In the genomic region with DNA sequence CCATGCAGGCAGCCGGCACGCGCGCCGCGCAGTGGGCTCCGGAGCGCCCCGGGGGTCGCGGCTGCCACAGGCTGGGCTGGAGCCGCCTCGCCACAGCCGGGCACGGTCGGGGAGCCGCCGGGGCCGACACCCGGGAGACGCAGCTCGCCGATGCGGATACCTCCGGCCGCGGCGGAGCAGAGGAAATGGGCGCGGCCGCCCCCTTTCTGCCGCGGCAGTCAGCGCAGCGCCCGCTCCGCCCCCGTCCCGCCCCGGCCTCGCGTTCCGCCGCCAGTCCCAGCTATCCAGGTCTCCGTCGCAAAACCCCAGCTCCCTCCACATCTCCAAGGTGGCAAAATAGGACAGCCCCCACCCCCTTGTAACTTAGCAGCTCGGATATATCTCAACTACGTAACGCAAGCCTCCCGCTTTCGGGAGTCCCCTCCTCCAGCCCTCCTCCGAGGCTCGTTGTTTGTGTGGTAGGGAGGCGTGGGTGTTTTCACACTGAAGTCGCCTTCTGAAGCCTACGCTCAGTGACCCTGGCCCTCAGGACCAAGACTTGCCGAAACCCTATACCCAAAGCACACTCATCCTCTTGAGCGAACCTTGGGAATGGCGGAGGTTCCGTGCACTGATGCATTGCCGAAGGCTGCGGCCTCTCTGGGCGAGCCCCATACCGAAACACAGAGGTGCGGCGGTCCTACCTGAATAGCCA, we compare ENCODE assay signal across 1 cellular context.
TF ChIP-seq lines count a peak whose summit lies in the region.

A gene with protein sequence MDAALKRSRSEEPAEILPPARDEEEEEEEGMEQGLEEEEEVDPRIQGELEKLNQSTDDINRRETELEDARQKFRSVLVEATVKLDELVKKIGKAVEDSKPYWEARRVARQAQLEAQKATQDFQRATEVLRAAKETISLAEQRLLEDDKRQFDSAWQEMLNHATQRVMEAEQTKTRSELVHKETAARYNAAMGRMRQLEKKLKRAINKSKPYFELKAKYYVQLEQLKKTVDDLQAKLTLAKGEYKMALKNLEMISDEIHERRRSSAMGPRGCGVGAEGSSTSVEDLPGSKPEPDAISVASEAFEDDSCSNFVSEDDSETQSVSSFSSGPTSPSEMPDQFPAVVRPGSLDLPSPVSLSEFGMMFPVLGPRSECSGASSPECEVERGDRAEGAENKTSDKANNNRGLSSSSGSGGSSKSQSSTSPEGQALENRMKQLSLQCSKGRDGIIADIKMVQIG (minus strand): TSS at position 182 of the 694 bp plus-strand sequence. CDS start 178 bp downstream, at position 4.

TF ChIP-seq in SK-N-SH, 30 proteins besides CTCF, POLR2A, EP300 and RAD21 (continued from another document):
- TF ChIP-seq, protein P1, sequence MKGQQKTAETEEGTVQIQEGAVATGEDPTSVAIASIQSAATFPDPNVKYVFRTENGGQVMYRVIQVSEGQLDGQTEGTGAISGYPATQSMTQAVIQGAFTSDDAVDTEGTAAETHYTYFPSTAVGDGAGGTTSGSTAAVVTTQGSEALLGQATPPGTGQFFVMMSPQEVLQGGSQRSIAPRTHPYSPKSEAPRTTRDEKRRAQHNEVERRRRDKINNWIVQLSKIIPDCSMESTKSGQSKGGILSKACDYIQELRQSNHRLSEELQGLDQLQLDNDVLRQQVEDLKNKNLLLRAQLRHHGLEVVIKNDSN (IDR thresholded peaks at IDR 0.05; ENCODE audit: borderline replicate concordance, low read depth) = no peak
- TF ChIP-seq GATA2 (CRISPR knock-in tag; IDR thresholded peaks at IDR 0.05) (no peak), MEF2A (IDR thresholded peaks at IDR 0.05; ENCODE audit: borderline replicate concordance, low read depth) (no peak), CHD2 (IDR thresholded peaks at IDR 0.05; ENCODE audit: low read length, partially characterized antibody) (no peak), NFIC (IDR thresholded peaks at IDR 0.05; ENCODE audit: borderline replicate concordance) (no peak), SMC3 (IDR thresholded peaks at IDR 0.05; ENCODE audit: low read depth, low read length) (peak; percentile 23), TCF12 (IDR thresholded peaks at IDR 0.05) (no peak), FOXM1 (IDR thresholded peaks at IDR 0.05; ENCODE audit: low read depth) (no peak), ELF1 (IDR thresholded peaks at IDR 0.05) (no peak), RCOR1 (IDR thresholded peaks at IDR 0.05; ENCODE audit: low read length) (no peak), GABPA (IDR thresholded peaks at IDR 0.05; ENCODE audit: low read depth) (no peak), SIN3A (IDR thresholded peaks at IDR 0.05; ENCODE audit: borderline replicate concordance, low read depth, low read length) (no peak; the same call in 1 of the 2 replicates), FOSL2 (IDR thresholded peaks at IDR 0.05; ENCODE audit: borderline replicate concordance, low read depth) (no peak), TEAD4 (IDR thresholded peaks at IDR 0.05; ENCODE audit: borderline replicate concordance, insufficient read depth) (no peak), JUND (IDR thresholded peaks at IDR 0.05) (no peak), EZH2phosphoT487 (IDR thresholded peaks at IDR 0.05; ENCODE audit: borderline replicate concordance, low read depth) (no peak), FOXJ3 (CRISPR knock-in tag; IDR thresholded peaks at IDR 0.05) (no peak), YY1 (IDR thresholded peaks at IDR 0.05; ENCODE audit: low read depth) (no peak)
- TF ChIP-seq, protein P2, sequence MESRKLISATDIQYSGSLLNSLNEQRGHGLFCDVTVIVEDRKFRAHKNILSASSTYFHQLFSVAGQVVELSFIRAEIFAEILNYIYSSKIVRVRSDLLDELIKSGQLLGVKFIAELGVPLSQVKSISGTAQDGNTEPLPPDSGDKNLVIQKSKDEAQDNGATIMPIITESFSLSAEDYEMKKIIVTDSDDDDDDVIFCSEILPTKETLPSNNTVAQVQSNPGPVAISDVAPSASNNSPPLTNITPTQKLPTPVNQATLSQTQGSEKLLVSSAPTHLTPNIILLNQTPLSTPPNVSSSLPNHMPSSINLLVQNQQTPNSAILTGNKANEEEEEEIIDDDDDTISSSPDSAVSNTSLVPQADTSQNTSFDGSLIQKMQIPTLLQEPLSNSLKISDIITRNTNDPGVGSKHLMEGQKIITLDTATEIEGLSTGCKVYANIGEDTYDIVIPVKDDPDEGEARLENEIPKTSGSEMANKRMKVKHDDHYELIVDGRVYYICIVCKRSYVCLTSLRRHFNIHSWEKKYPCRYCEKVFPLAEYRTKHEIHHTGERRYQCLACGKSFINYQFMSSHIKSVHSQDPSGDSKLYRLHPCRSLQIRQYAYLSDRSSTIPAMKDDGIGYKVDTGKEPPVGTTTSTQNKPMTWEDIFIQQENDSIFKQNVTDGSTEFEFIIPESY (IDR thresholded peaks at IDR 0.05; ENCODE audit: borderline replicate concordance, low read depth) = no peak
- TF ChIP-seq, protein P3, sequence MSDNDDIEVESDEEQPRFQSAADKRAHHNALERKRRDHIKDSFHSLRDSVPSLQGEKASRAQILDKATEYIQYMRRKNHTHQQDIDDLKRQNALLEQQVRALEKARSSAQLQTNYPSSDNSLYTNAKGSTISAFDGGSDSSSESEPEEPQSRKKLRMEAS (IDR thresholded peaks at IDR 0.05; ENCODE audit: low read depth) = peak; percentile 28; the same call in 1 of the 2 replicates
- TF ChIP-seq, protein P4, sequence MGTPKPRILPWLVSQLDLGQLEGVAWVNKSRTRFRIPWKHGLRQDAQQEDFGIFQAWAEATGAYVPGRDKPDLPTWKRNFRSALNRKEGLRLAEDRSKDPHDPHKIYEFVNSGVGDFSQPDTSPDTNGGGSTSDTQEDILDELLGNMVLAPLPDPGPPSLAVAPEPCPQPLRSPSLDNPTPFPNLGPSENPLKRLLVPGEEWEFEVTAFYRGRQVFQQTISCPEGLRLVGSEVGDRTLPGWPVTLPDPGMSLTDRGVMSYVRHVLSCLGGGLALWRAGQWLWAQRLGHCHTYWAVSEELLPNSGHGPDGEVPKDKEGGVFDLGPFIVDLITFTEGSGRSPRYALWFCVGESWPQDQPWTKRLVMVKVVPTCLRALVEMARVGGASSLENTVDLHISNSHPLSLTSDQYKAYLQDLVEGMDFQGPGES (IDR thresholded peaks at IDR 0.05; ENCODE audit: low read depth, low read length) = no peak
- TF ChIP-seq, protein P5, sequence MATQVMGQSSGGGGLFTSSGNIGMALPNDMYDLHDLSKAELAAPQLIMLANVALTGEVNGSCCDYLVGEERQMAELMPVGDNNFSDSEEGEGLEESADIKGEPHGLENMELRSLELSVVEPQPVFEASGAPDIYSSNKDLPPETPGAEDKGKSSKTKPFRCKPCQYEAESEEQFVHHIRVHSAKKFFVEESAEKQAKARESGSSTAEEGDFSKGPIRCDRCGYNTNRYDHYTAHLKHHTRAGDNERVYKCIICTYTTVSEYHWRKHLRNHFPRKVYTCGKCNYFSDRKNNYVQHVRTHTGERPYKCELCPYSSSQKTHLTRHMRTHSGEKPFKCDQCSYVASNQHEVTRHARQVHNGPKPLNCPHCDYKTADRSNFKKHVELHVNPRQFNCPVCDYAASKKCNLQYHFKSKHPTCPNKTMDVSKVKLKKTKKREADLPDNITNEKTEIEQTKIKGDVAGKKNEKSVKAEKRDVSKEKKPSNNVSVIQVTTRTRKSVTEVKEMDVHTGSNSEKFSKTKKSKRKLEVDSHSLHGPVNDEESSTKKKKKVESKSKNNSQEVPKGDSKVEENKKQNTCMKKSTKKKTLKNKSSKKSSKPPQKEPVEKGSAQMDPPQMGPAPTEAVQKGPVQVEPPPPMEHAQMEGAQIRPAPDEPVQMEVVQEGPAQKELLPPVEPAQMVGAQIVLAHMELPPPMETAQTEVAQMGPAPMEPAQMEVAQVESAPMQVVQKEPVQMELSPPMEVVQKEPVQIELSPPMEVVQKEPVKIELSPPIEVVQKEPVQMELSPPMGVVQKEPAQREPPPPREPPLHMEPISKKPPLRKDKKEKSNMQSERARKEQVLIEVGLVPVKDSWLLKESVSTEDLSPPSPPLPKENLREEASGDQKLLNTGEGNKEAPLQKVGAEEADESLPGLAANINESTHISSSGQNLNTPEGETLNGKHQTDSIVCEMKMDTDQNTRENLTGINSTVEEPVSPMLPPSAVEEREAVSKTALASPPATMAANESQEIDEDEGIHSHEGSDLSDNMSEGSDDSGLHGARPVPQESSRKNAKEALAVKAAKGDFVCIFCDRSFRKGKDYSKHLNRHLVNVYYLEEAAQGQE (IDR thresholded peaks at IDR 0.05; ENCODE audit: low read depth, low read length) = no peak
- TF ChIP-seq, protein P6, sequence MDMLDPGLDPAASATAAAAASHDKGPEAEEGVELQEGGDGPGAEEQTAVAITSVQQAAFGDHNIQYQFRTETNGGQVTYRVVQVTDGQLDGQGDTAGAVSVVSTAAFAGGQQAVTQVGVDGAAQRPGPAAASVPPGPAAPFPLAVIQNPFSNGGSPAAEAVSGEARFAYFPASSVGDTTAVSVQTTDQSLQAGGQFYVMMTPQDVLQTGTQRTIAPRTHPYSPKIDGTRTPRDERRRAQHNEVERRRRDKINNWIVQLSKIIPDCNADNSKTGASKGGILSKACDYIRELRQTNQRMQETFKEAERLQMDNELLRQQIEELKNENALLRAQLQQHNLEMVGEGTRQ (IDR thresholded peaks at IDR 0.05; ENCODE audit: borderline replicate concordance, low read depth, low read length) = no peak
